ENCODE assay signal across 8 cellular contexts in the genomic region with DNA sequence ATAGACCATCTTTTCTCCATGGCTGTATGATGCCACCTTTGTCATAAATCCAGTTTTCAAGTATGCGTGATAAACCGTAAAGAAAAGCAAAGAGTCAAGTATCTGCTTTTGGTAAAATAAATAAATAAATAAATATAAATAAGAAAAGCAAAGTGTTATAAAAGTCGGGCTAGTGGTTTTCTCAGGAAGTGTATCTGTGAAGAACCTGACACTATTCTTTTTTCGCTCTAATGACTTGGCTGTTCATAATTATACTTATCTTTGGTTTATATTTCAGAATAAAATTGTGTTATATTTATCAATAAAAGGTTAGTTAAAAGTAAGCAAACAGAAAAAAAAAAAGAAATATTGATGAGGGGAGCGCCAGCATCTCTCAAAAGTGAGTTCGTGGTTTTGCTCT. TPM values are rescaled to one million over a fixed set of nuclear protein-coding genes. Genes with fewer than 3 reads are reported as not detected.
DNase-seq lines count a peak whose midpoint lies in the region; ATAC-seq and TF ChIP-seq lines count a peak whose summit lies in the region.

No MANE protein-coding gene starts in this region.

- DNase-seq in Calu3 (no peak), SJCRH30 (no peak), esophagus muscularis mucosa (ENCODE audit: extremely low spot score) (no peak), mucosa of gallbladder (ENCODE audit: low spot score) (no peak), dedifferentiated amniotic fluid mesenchymal stem cell (ENCODE audit: extremely low spot score) (no peak)
- no peak for DNase-seq in activated effector memory CD4-positive, alpha-beta T cell treated with Interleukin-2 at 50 U/mL for 16 hours

- H3K27ac Mint-ChIP-seq in Calu3 (ENCODE audit: unreplicated experiment) = no peak overlapping the region

- H3K4me2 ChIP-seq in parathyroid adenoma (ENCODE audit: low read length) = peak overlapping the region; percentile 98

- no peak for TF ChIP-seq CTCF in Calu3 (IDR thresholded peaks at IDR 0.05; ENCODE audit: unreplicated experiment)
- no peak for TF ChIP-seq CTCF in esophagus muscularis mucosa (IDR thresholded peaks at IDR 0.05)
- no peak for TF ChIP-seq CTCF in parathyroid adenoma (IDR thresholded peaks at IDR 0.05)

- 63% methylated on average over 6 of the region's 6 CpGs for WGBS in esophagus muscularis mucosa

- ATAC-seq in HG03280 (IDR thresholded peaks at IDR 0.05; ENCODE audit: unreplicated experiment) = no peak

- peaks cover 9% of the 10 kb centered on the region for H3K4me1 Mint-ChIP-seq in Calu3 (ENCODE audit: low read depth, unreplicated experiment)

- H2AFZ ChIP-seq in parathyroid adenoma = peak overlapping the region; percentile 86

- intact Hi-C loops in Calu3 (cut with micrococcal nuclease; ENCODE audit: unreplicated experiment) = loop anchor here (5.0 kb wide), 1 partner anchor 51 kb away; no protein-coding TSS in a partner anchor
- intact Hi-C loops in esophagus muscularis mucosa (cut with DNase I) = no loop called here

- H3K4me3 ChIP-seq in SJCRH30 (peak overlapping the region; percentile 74), esophagus muscularis mucosa (peak overlapping the region; percentile 72 to 84 (median 76)), parathyroid adenoma (ENCODE audit: low read depth, low read length) (peak overlapping the region; percentile 87)

- no peaks in the 10 kb centered on the region for H3K27me3 Mint-ChIP-seq in Calu3 (ENCODE audit: unreplicated experiment)

- H3K4me1 ChIP-seq in SJCRH30 (no peaks in the 10 kb centered on the region; the same call in 1 of the 2 replicates), esophagus muscularis mucosa (peaks cover 16 to 22% (median 18%) of the 10 kb centered on the region in 4 donors), parathyroid adenoma (no peaks in the 10 kb centered on the region)

- H3K4me3 Mint-ChIP-seq in Calu3 (ENCODE audit: low read depth, unreplicated experiment) = peak overlapping the region; percentile 86

- BruUV-seq in Calu3 (replicated peaks; lab: Mats Ljungman, UMichigan) = TSS peak; percentile 76

- CTCF ChIA-PET in Calu3 (lab: Charles Lee) = interaction anchor here (1.4 kb wide), 1 partner anchor 24 kb away, joined by 3 read pairs; the partner anchor contains the start of gene ZNF684

- H3K9me3 ChIP-seq in SJCRH30 (replicated peaks) = peaks cover 16% of the 10 kb centered on the region
- H3K9me3 ChIP-seq in esophagus muscularis mucosa = peaks cover 0 to 11% (median under 1%) of the 10 kb centered on the region in 4 donors
- H3K9me3 ChIP-seq in parathyroid adenoma (ENCODE audit: control insufficient read depth, low read length) = no peaks in the 10 kb centered on the region

- H3K27me3 ChIP-seq in SJCRH30 = no peaks in the 10 kb centered on the region
- no peaks in the 10 kb centered on the region for H3K27me3 ChIP-seq in esophagus muscularis mucosa
- H3K27me3 ChIP-seq in parathyroid adenoma (ENCODE audit: control insufficient read depth, insufficient read depth, low read length) = no peaks in the 10 kb centered on the region

- TF ChIP-seq EP300 in esophagus muscularis mucosa (IDR thresholded peaks at IDR 0.05) = no peak

- peaks cover 18% of the 10 kb centered on the region for H3K36me3 Mint-ChIP-seq in Calu3 (ENCODE audit: insufficient read depth, unreplicated experiment)

- no peak overlapping the region for H3K9ac ChIP-seq in parathyroid adenoma

- peaks cover 24% of the 10 kb centered on the region for H3K9me3 Mint-ChIP-seq in Calu3 (ENCODE audit: low read depth, unreplicated experiment)

- H3K36me3 ChIP-seq in SJCRH30 = peaks cover 22% of the 10 kb centered on the region
- no peaks in the 10 kb centered on the region for H3K36me3 ChIP-seq in esophagus muscularis mucosa
- no peaks in the 10 kb centered on the region for H3K36me3 ChIP-seq in parathyroid adenoma (ENCODE audit: control insufficient read depth, insufficient read depth, low read length)

- peak overlapping the region; percentile 62 for H3K27ac ChIP-seq in SJCRH30
- H3K27ac ChIP-seq in esophagus muscularis mucosa (replicated peaks in 1 of 4) = peak overlapping the region; percentile 73 to 84 (median 78)
- H3K27ac ChIP-seq in parathyroid adenoma = no peak overlapping the region

- TF ChIP-seq POLR2A in esophagus muscularis mucosa (IDR thresholded peaks at IDR 0.05; ENCODE audit: low read depth) = no peak

- H3K79me2 ChIP-seq in parathyroid adenoma = no peaks in the 10 kb centered on the region

RNA-seq across cellular contexts. Expression of gene EXO5, which starts 0.6 kb away (rescaled TPM):
- total RNA-seq in Calu3 (2022) (11.7 and 12.2 TPM in 2 replicates), esophagus muscularis mucosa (10 to 100 TPM in 1 of 4 donors, 1 to 10 TPM in 3; 4.6 to 10.2 (median 6.7) TPM), mucosa of gallbladder (6.3 TPM)
- total RNA-seq in SJCRH30 (2014; rRNA removed; shearing (Covaris generic)) = 22.7 and 25.6 TPM in 2 replicates

RNA-seq across cellular contexts. Expression of gene ZNF684, which starts 23.5 kb away (rescaled TPM):
- 4.5 and 5.1 TPM in 2 replicates for total RNA-seq in Calu3 (2022)
- 9.6 and 10.5 TPM in 2 replicates for total RNA-seq in SJCRH30 (2014; rRNA removed; shearing (Covaris generic))
- 1 to 10 TPM; 1.3 to 4.4 (median 3.4) TPM for total RNA-seq in esophagus muscularis mucosa
- total RNA-seq in mucosa of gallbladder = 4.4 TPM

RNA-seq across cellular contexts. Expression of gene ZFP69, which starts 30.9 kb away (rescaled TPM):
- 2.7 and 2.9 TPM in 2 replicates for total RNA-seq in Calu3 (2022)
- 10.5 and 11.7 TPM in 2 replicates for total RNA-seq in SJCRH30 (2014; rRNA removed; shearing (Covaris generic))
- total RNA-seq in esophagus muscularis mucosa = 1 to 10 TPM; 2.5 to 5.8 (median 4.4) TPM
- total RNA-seq in mucosa of gallbladder = 3.3 TPM

RNA-seq across cellular contexts. Expression of gene ZFP69B, which starts 57.7 kb away (rescaled TPM):
- total RNA-seq in Calu3 (2022) (4.5 and 5.1 TPM in 2 replicates), esophagus muscularis mucosa (under 1 TPM; 0.66 to 0.91 (median 0.79) TPM), mucosa of gallbladder (1.8 TPM)
- total RNA-seq in SJCRH30 (2014; rRNA removed; shearing (Covaris generic)) = 6.2 and 8.2 TPM in 2 replicates
